ENCODE assay signal across 1 cellular context in the genomic region with DNA sequence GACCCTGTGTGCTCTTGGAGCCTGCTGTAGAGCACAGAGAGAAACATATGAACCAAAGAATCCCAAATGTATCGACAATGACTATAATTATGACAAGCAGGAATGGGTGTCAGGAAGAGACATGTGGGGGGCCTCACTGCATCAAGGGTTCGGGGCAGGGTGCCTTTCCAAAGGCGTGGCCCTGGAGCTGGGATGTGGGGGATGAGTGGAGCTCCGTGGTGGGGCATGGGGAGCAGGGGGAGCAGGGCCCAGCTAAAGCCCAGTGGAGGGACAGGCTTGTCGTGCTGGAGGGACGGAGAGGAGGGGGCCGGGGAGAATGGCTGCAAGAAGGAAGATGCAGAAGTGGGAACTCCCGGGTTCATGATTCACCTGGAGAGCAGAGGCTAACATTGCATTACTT.
TF ChIP-seq lines count a peak whose summit lies in the region.

No MANE protein-coding gene starts in this region.

TF ChIP-seq in GM23338, 12 proteins besides CTCF, POLR2A, EP300 and RAD21 (continued from another document):
- TF ChIP-seq, protein P1, sequence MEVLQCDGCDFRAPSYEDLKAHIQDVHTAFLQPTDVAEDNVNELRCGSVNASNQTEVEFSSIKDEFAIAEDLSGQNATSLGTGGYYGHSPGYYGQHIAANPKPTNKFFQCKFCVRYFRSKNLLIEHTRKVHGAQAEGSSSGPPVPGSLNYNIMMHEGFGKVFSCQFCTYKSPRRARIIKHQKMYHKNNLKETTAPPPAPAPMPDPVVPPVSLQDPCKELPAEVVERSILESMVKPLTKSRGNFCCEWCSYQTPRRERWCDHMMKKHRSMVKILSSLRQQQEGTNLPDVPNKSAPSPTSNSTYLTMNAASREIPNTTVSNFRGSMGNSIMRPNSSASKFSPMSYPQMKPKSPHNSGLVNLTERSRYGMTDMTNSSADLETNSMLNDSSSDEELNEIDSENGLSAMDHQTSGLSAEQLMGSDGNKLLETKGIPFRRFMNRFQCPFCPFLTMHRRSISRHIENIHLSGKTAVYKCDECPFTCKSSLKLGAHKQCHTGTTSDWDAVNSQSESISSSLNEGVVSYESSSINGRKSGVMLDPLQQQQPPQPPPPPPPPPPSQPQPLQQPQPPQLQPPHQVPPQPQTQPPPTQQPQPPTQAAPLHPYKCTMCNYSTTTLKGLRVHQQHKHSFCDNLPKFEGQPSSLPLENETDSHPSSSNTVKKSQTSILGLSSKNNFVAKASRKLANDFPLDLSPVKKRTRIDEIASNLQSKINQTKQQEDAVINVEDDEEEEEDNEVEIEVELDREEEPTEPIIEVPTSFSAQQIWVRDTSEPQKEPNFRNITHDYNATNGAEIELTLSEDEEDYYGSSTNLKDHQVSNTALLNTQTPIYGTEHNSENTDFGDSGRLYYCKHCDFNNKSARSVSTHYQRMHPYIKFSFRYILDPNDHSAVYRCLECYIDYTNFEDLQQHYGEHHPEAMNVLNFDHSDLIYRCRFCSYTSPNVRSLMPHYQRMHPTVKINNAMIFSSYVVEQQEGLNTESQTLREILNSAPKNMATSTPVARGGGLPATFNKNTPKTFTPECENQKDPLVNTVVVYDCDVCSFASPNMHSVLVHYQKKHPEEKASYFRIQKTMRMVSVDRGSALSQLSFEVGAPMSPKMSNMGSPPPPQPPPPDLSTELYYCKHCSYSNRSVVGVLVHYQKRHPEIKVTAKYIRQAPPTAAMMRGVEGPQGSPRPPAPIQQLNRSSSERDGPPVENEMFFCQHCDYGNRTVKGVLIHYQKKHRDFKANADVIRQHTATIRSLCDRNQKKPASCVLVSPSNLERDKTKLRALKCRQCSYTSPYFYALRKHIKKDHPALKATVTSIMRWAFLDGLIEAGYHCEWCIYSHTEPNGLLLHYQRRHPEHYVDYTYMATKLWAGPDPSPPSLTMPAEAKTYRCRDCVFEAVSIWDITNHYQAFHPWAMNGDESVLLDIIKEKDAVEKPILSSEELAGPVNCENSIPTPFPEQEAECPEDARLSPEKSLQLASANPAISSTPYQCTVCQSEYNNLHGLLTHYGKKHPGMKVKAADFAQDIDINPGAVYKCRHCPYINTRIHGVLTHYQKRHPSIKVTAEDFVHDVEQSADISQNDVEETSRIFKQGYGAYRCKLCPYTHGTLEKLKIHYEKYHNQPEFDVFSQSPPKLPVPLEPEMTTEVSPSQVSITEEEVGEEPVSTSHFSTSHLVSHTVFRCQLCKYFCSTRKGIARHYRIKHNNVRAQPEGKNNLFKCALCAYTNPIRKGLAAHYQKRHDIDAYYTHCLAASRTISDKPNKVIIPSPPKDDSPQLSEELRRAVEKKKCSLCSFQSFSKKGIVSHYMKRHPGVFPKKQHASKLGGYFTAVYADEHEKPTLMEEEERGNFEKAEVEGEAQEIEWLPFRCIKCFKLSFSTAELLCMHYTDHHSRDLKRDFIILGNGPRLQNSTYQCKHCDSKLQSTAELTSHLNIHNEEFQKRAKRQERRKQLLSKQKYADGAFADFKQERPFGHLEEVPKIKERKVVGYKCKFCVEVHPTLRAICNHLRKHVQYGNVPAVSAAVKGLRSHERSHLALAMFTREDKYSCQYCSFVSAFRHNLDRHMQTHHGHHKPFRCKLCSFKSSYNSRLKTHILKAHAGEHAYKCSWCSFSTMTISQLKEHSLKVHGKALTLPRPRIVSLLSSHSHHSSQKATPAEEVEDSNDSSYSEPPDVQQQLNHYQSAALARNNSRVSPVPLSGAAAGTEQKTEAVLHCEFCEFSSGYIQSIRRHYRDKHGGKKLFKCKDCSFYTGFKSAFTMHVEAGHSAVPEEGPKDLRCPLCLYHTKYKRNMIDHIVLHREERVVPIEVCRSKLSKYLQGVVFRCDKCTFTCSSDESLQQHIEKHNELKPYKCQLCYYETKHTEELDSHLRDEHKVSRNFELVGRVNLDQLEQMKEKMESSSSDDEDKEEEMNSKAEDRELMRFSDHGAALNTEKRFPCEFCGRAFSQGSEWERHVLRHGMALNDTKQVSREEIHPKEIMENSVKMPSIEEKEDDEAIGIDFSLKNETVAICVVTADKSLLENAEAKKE (CRISPR knock-in tag; IDR thresholded peaks at IDR 0.05): no peak
